8 cellular contexts compared by ENCODE assay signal in genomic region chr9:124941689-124942561, GRCh38. TPM values are rescaled to one million over a fixed set of nuclear protein-coding genes. Genes with fewer than 3 reads are reported as not detected.
DNase-seq lines count a peak whose midpoint lies in the region; ATAC-seq, FAIRE-seq and TF ChIP-seq lines count a peak whose summit lies in the region.

No MANE protein-coding gene starts in this region.

- H3K36me3 Mint-ChIP-seq in naive B cell, result peaks cover 0 to 4% of the 10 kb centered on the region in 2 donors
- H3K36me3 Mint-ChIP-seq in stimulated activated memory B cell treated with anti-CD40 and anti-IgM and Interleukin-4, amounts not matched to agents 10 μg/mL and 1 μg/mL and 100 μg/mL, for 72 hours, result peaks cover 6% of the 10 kb centered on the region

- H3K4me3 Mint-ChIP-seq in naive B cell, result peak overlapping the region; percentile 87 to 98 (median 96)
- peak overlapping the region; percentile 98 for H3K4me3 Mint-ChIP-seq in stimulated activated memory B cell treated with anti-CD40 and anti-IgM and Interleukin-4, amounts not matched to agents 10 μg/mL and 1 μg/mL and 100 μg/mL, for 72 hours

- no peak for TF ChIP-seq EP300 in esophagus muscularis mucosa (IDR thresholded peaks at IDR 0.05)

- H3K4me1 Mint-ChIP-seq in naive B cell, result peaks cover 18 to 37% (median 31%) of the 10 kb centered on the region in 3 donors
- peaks cover 28% of the 10 kb centered on the region for H3K4me1 Mint-ChIP-seq in stimulated activated memory B cell treated with anti-CD40 and anti-IgM and Interleukin-4, amounts not matched to agents 10 μg/mL and 1 μg/mL and 100 μg/mL, for 72 hours

- peaks cover 0 to 17% (median 10%) of the 10 kb centered on the region in 4 donors for H3K36me3 ChIP-seq in esophagus muscularis mucosa

- DNase-seq in GM12892 (ENCODE audit: insufficient read length) (no peak), NOMO-1 treated with DMSO at 0.1 percent for 48 hours (lab: John Stamatoyannopoulos, UW; ENCODE audit: unreplicated experiment) (peak; percentile 58), activated T-cell treated with anti-CD3 and anti-CD28 coated beads for 48 hours (ENCODE audit: low read depth) (peak; percentile 57), esophagus muscularis mucosa (ENCODE audit: extremely low spot score) (peak; percentile 94), naive B cell (no peak), HPDE6-E6E7 (ENCODE audit: extremely low spot score) (no peak)

- peaks cover 0 to 5% (median 0%) of the 10 kb centered on the region in 4 donors for H3K27me3 ChIP-seq in esophagus muscularis mucosa

- peaks cover 11 to 22% (median 17%) of the 10 kb centered on the region in 4 donors for H3K4me1 ChIP-seq in esophagus muscularis mucosa

- TF ChIP-seq CTCF in esophagus muscularis mucosa (IDR thresholded peaks at IDR 0.05), result peak in 1 of 3 experiments; percentile 3

- peak; percentile 53 for FAIRE-seq in GM12892 (lab: Jason Lieb, UNC)

- WGBS in esophagus muscularis mucosa, result 17% methylated on average over 29 of the region's 30 CpGs

- no peaks in the 10 kb centered on the region for H3K27me3 Mint-ChIP-seq in naive B cell
- H3K27me3 Mint-ChIP-seq in stimulated activated memory B cell treated with anti-CD40 and anti-IgM and Interleukin-4, amounts not matched to agents 10 μg/mL and 1 μg/mL and 100 μg/mL, for 72 hours, result no peaks in the 10 kb centered on the region

- H3K27ac Mint-ChIP-seq in naive B cell, result peak overlapping the region; percentile 96 to 99 (median 98)
- peak overlapping the region; percentile 98 for H3K27ac Mint-ChIP-seq in stimulated activated memory B cell treated with anti-CD40 and anti-IgM and Interleukin-4, amounts not matched to agents 10 μg/mL and 1 μg/mL and 100 μg/mL, for 72 hours

- no peaks in the 10 kb centered on the region for H3K9me3 ChIP-seq in esophagus muscularis mucosa

- no peak for TF ChIP-seq POLR2A in GM12892 (IDR thresholded peaks at IDR 0.05; ENCODE audit: low read depth, low read length)
- no peak for TF ChIP-seq POLR2A in esophagus muscularis mucosa (IDR thresholded peaks at IDR 0.05; ENCODE audit: low read depth)

- peak overlapping the region; percentile 93 to 98 (median 93) for H3K27ac ChIP-seq in esophagus muscularis mucosa (replicated peaks in 1 of 4)

- ATAC-seq in HG02759 (IDR thresholded peaks at IDR 0.05; ENCODE audit: unreplicated experiment) (peak; percentile 29), naive B cell (ENCODE audit: low read depth in 2 of 2) (peak; percentile 27 to 38)
- peak; percentile 66 for ATAC-seq in stimulated activated memory B cell treated with anti-CD40 and anti-IgM and Interleukin-4, amounts not matched to agents 10 μg/mL and 1 μg/mL and 100 μg/mL, for 72 hours

- intact Hi-C loops in esophagus muscularis mucosa (cut with DNase I), result loop anchor here (2.0 to 5.0 kb wide), 2 partner anchors 201 to 260 kb away; partner anchors contain the start of genes RABEPK and SCAI

- peak overlapping the region; percentile 74 to 88 (median 80) for H3K4me3 ChIP-seq in esophagus muscularis mucosa

- no peaks in the 10 kb centered on the region for H3K9me3 Mint-ChIP-seq in naive B cell
- H3K9me3 Mint-ChIP-seq in stimulated activated memory B cell treated with anti-CD40 and anti-IgM and Interleukin-4, amounts not matched to agents 10 μg/mL and 1 μg/mL and 100 μg/mL, for 72 hours, result no peaks in the 10 kb centered on the region

RNA-seq across cellular contexts. Expression of gene GOLGA1, which starts 1.0 kb away (rescaled TPM):
- 10.1 TPM for polyA plus RNA-seq in GM12892 (2012; ENCODE audit: missing spikeins)
- total RNA-seq in esophagus muscularis mucosa, result 10 to 100 TPM; 22.5 to 26.5 (median 24.7) TPM
- 1 to 10 TPM; 4.0 to 9.5 (median 6.1) TPM for polyA plus RNA-seq in naive B cell (ENCODE audit: low read depth in 6 of 6)

Comparison
In these comparisons a context has a peak if more than half of its experiments do, and no peak if none do; other contexts are left out.
1. DNase-seq: peak in NOMO-1 treated with DMSO at 0.1 percent for 48 hours (single experiment), activated T-cell treated with anti-CD3 and anti-CD28 coated beads for 48 hours (single experiment) and esophagus muscularis mucosa (single experiment); none in GM12892 (single experiment), naive B cell (single experiment) and HPDE6-E6E7 (single experiment).
2. Peak in every context shown above with its lines, with median percentiles within 50 percentile points of each other: ATAC-seq.